ENCODE assay signal across 25 cellular contexts in the genomic region with DNA sequence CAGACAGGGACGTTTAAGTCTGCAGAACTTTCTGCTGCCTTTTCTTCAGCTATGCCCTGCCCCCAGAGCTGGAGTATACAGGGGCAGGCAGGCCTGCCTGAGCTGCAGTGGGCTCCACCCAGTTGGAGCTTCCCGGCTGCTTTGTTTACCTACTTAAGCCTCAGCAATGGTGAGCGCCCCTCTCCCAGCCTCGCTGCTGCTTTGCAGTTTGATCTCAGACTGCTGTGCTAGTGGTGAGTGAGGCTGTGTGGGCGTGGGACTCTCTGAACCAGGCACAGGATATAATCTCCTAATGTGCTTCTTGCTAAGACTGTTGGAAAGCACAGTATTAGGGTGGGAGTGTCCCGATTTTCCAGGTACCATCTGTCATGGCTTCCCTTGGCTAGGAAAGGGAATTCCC. TPM values are rescaled to one million over a fixed set of nuclear protein-coding genes. Genes with fewer than 3 reads are reported as not detected.
DNase-seq lines count a peak whose midpoint lies in the region; FAIRE-seq and TF ChIP-seq lines count a peak whose summit lies in the region.
"Had no signal": no experiment of that assay in that cellular context is flagged by ENCODE, and none has a peak within 500 bp of the region (broad histone marks: within the 10 kb centered on the region; RNA-seq: fewer than 3 reads in every experiment).

No MANE protein-coding gene starts in this region.

- no peaks in the 10 kb centered on the region for H3F3A ChIP-seq in PC-9 (ENCODE audit: insufficient read depth, low read depth)

- DNase-seq in NCI-H524 (lab: John Stamatoyannopoulos, UW) (peak; percentile 1 to 27), NCI-H524 treated with DMSO at 0.1 percent for 48 hours (lab: John Stamatoyannopoulos, UW) (no peak), DMS53 treated with DMSO at 0.1 percent for 48 hours (lab: John Stamatoyannopoulos, UW; ENCODE audit: unreplicated experiment) (peak; percentile 7), PC-9 (no peak), foreskin melanocyte (no peak), RKO (ENCODE audit: low spot score) (no peak), RCC 7860 (ENCODE audit: low spot score) (no peak)
- DNase-seq: AML-193; CD4-positive, alpha-beta T cell; COR-L47; DND-41; Karpas-422; NCI-H1092; NCI-H1417 treated with DMSO at 0.1 percent for 48 hours; NCI-H187; NCI-H774; SIG-M5; SK-N-SH; SW 1271; T-helper 17 cell had no signal

- H3K27ac ChIP-seq in PC-9, result no peak overlapping the region
- H3K27ac ChIP-seq: BLaER1 treated with 17β-estradiol and CSF1 and Interleukin-3, amounts not matched to agents 10 nM and 100 nM had no signal

- no peaks in the 10 kb centered on the region for H3K9me3 ChIP-seq in PC-9 (ENCODE audit: insufficient read depth, low read depth)
- H3K9me3 ChIP-seq: SK-N-SH had no signal

- H3K79me2 ChIP-seq in PC-9 (ENCODE audit: low read depth), result no peaks in the 10 kb centered on the region

- H3K4me1 ChIP-seq in PC-9 (replicated peaks; ENCODE audit: insufficient read depth), result no peaks in the 10 kb centered on the region
- H3K4me1 ChIP-seq: BLaER1 treated with 17β-estradiol and CSF1 and Interleukin-3, amounts not matched to agents 10 nM and 100 nM had no signal

- H3K27me3 ChIP-seq in PC-9 (ENCODE audit: insufficient read depth, low read depth), result no peaks in the 10 kb centered on the region
- H3K27me3 ChIP-seq: BLaER1 treated with 17β-estradiol and CSF1 and Interleukin-3, amounts not matched to agents 10 nM and 100 nM had no signal

- no peaks in the 10 kb centered on the region for H4K20me1 ChIP-seq in PC-9 (ENCODE audit: insufficient read depth)
- H4K20me1 ChIP-seq: BLaER1 treated with 17β-estradiol and CSF1 and Interleukin-3, amounts not matched to agents 10 nM and 100 nM had no signal

- no peak overlapping the region for H2AFZ ChIP-seq in PC-9

- no peak overlapping the region for H3K4me3 ChIP-seq in PC-9
- H3K4me3 ChIP-seq: BLaER1 treated with 17β-estradiol and CSF1 and Interleukin-3, amounts not matched to agents 10 nM and 100 nM had no signal

- H3K4me2 ChIP-seq in PC-9, result 0 out of 2 replicates have a peak overlapping the region, but pooled peaks have one; percentile 21
- H3K4me2 ChIP-seq: BLaER1 treated with 17β-estradiol and CSF1 and Interleukin-3, amounts not matched to agents 10 nM and 100 nM; SK-N-SH had no signal

- POLR2A ChIA-PET in PC-9 (lab: Charles Lee; ENCODE audit: unreplicated experiment), result no interaction called here

- CTCF ChIA-PET in PC-9 (lab: Charles Lee), result no interaction called here

- intact Hi-C loops in PC-9 (cut with micrococcal nuclease; ENCODE audit: unreplicated experiment), result no loop called here

- BruUV-seq in PC-9 (replicated peaks; lab: Mats Ljungman, UMichigan), result no TSS peak

- no peaks in the 10 kb centered on the region for H3K36me3 ChIP-seq in PC-9 (ENCODE audit: low read depth)
- H3K36me3 ChIP-seq: BLaER1 treated with 17β-estradiol and CSF1 and Interleukin-3, amounts not matched to agents 10 nM and 100 nM had no signal

- TF ChIP-seq CTCF in PC-9 (conservative IDR thresholded peaks at IDR 0.05), result no peak

- no peaks in the 10 kb centered on the region for H3K9me2 ChIP-seq in PC-9 (ENCODE audit: insufficient read depth)
- H3K9me2 ChIP-seq: SK-N-SH had no signal

- no peak for FAIRE-seq in RCC 7860 (lab: Jason Lieb, UNC)
- FAIRE-seq: A204.1, GM12892 had no signal

RNA-seq across cellular contexts. Expression of gene NELL1, which starts 38.5 kb away (rescaled TPM):
- total RNA-seq in PC-9 (2021), result not detected in 2 replicates
- total RNA-seq: CD4-positive, alpha-beta T cell; HT-29; NCI-H460; T-helper 17 cell had no signal

Comparison
In these comparisons a context has a peak if more than half of its experiments do, and no peak if none do; other contexts are left out.
1. DNase-seq: peak in NCI-H524 (2 of 2) and DMS53 treated with DMSO at 0.1 percent for 48 hours (single experiment); none in NCI-H524 treated with DMSO at 0.1 percent for 48 hours (single experiment), PC-9 (0 of 2), foreskin melanocyte (single experiment), RKO (single experiment) and RCC 7860 (single experiment).